ENCODE assay signal across 16 cellular contexts in genomic region chr19:52935434-52935833, GRCh38. TPM values are rescaled to one million over a fixed set of nuclear protein-coding genes. Genes with fewer than 3 reads are reported as not detected.
DNase-seq lines count a peak whose midpoint lies in the region; ATAC-seq, FAIRE-seq and TF ChIP-seq lines count a peak whose summit lies in the region.
"Had no signal": no experiment of that assay in that cellular context is flagged by ENCODE, and none has a peak within 500 bp of the region (broad histone marks: within the 10 kb centered on the region; RNA-seq: fewer than 3 reads in every experiment).

No MANE protein-coding gene starts in this region.

- H2AFZ ChIP-seq in OCI-LY3 (ENCODE audit: low read depth, low read length) = no peak overlapping the region
- H2AFZ ChIP-seq: GM23338 had no signal

- TF ChIP-seq POLR2A in upper lobe of left lung (IDR thresholded peaks at IDR 0.05) = no peak

- TF ChIP-seq CTCF in OCI-LY3 (IDR thresholded peaks at IDR 0.05; ENCODE audit: low read depth, low read length) = no peak
- TF ChIP-seq CTCF in epithelial cell of proximal tubule (conservative IDR thresholded peaks at IDR 0.05; ENCODE audit: low read depth, low read length) = no peak
- TF ChIP-seq CTCF in pancreas (IDR thresholded peaks at IDR 0.05) = no peak
- TF ChIP-seq CTCF in upper lobe of left lung (IDR thresholded peaks at IDR 0.05) = no peak

- peak in 3 of 4 donors; percentile 17 to 56 (median 23) for ATAC-seq in pancreas
- no peak for ATAC-seq in GM18502 (IDR thresholded peaks at IDR 0.05; ENCODE audit: poor library complexity, unreplicated experiment)
- ATAC-seq in upper lobe of left lung (ENCODE audit: low FRiP score in 2 of 2) = no peak
- no peak for ATAC-seq in GM19328 (IDR thresholded peaks at IDR 0.05; ENCODE audit: unreplicated experiment)
- ATAC-seq: GM23338 had no signal

- WGBS in pancreas, 2 donors = 85 to 89% methylated on average over 8 of the region's 8 CpGs
- WGBS in upper lobe of left lung, 2 donors = 84 to 85% methylated on average over 8 of the region's 8 CpGs

- peak; percentile 67 for DNase-seq in ELR (ENCODE audit: low read depth)
- DNase-seq in epithelial cell of proximal tubule (ENCODE audit: low read depth) = no peak
- no peak for DNase-seq in pancreas
- no peak for DNase-seq in activated CD8-positive, alpha-beta memory T cell treated with anti-CD3 and anti-CD28 coated beads, Interleukin-2, amount 50 U/mL, for 48 hours
- no peak for DNase-seq in upper lobe of left lung
- DNase-seq: activated CD4-positive, alpha-beta T cell treated with anti-CD3 and anti-CD28 coated beads, Interleukin-2, amount 50 U/mL, for 1 hour; activated gamma-delta T cell; mesendoderm; stimulated activated CD4-positive, alpha-beta T cell treated with anti-CD3 and anti-CD28 coated beads, Interleukin-4, amount 100 ng/mL, for 24 hours; stimulated activated naive CD4-positive, alpha-beta T cell had no signal

- H3K9me3 ChIP-seq in OCI-LY3 (ENCODE audit: insufficient read depth, low read length) (no peaks in the 10 kb centered on the region), pancreas (no peaks in the 10 kb centered on the region), upper lobe of left lung (peaks cover 0 to 8% (median 0%) of the 10 kb centered on the region in 4 donors)

- H3K79me2 ChIP-seq in OCI-LY3 (ENCODE audit: low read length) = peaks cover 85% of the 10 kb centered on the region

- H3K27ac ChIP-seq in OCI-LY3 (ENCODE audit: low read length) (peak overlapping the region; percentile 90), pancreas (peak overlapping the region in 3 of 4 donors; percentile 46 to 48 (median 48)), upper lobe of left lung (peak overlapping the region in 1 of 4 donors; percentile 42)
- H3K27ac ChIP-seq: BLaER1 had no signal

- H3K4me2 ChIP-seq in OCI-LY3 (ENCODE audit: low read length) = peak overlapping the region; percentile 60
- H3K4me2 ChIP-seq: BLaER1, GM23338 had no signal

- H4K20me1 ChIP-seq in OCI-LY3 (ENCODE audit: insufficient read depth, low read length) = no peaks in the 10 kb centered on the region
- H4K20me1 ChIP-seq: BLaER1 had no signal

- peaks cover 46% of the 10 kb centered on the region for H3K36me3 ChIP-seq in OCI-LY3 (replicated peaks; ENCODE audit: low read depth, low read length)
- H3K36me3 ChIP-seq in pancreas = no peaks in the 10 kb centered on the region
- peaks cover 0 to 4% (median 0%) of the 10 kb centered on the region in 4 donors for H3K36me3 ChIP-seq in upper lobe of left lung

- TF ChIP-seq EP300 in upper lobe of left lung (IDR thresholded peaks at IDR 0.05) = no peak

- H3K4me3 ChIP-seq in OCI-LY3 (ENCODE audit: low read length) (peak overlapping the region; percentile 33; the same call in 1 of the 2 replicates), epithelial cell of proximal tubule (ENCODE audit: low read depth, low read length) (peak overlapping the region; percentile 4), pancreas (no peak overlapping the region), upper lobe of left lung (no peak overlapping the region)
- H3K4me3 ChIP-seq: BLaER1, GM23338 had no signal

- peaks cover 49% of the 10 kb centered on the region for H3K4me1 ChIP-seq in OCI-LY3 (ENCODE audit: low read length)
- peaks cover 4 to 22% (median 19%) of the 10 kb centered on the region in 3 donors for H3K4me1 ChIP-seq in pancreas
- H3K4me1 ChIP-seq in upper lobe of left lung = peaks cover 0 to 9% (median 4%) of the 10 kb centered on the region in 4 donors

- H3K27me3 ChIP-seq in OCI-LY3 (ENCODE audit: low read depth, low read length) (no peaks in the 10 kb centered on the region), pancreas (no peaks in the 10 kb centered on the region), upper lobe of left lung (no peaks in the 10 kb centered on the region)
- H3K27me3 ChIP-seq: BLaER1 had no signal

- intact Hi-C loops in pancreas (cut with DNase I) = no loop called here

- H3K9ac ChIP-seq in OCI-LY3 (ENCODE audit: low read length) = peak overlapping the region; percentile 47
- H3K9ac ChIP-seq: BLaER1 had no signal

- no peak for FAIRE-seq in pancreas (lab: Jason Lieb, UNC)

RNA-seq across cellular contexts. Expression of gene ZNF888, which starts 12.2 kb away (rescaled TPM):
- 5.1 and 6.3 TPM in 2 replicates for total RNA-seq in epithelial cell of proximal tubule
- 10 to 100 TPM in 1 of 6 donors, 1 to 10 TPM in 5; 4.0 to 10.8 (median 4.8) TPM for total RNA-seq in pancreas
- polyA plus RNA-seq in pancreas = 10 to 100 TPM in 1 of 2 donors, 1 to 10 TPM in 1; 5.8 to 10.5 TPM
- 10 to 100 TPM in 2 of 6 donors, 1 to 10 TPM in 4; 3.2 to 13.6 (median 6.9) TPM for total RNA-seq in upper lobe of left lung

RNA-seq across cellular contexts. Expression of gene ZNF816, which starts 27.2 kb away (rescaled TPM):
- 2.5 and 4.2 TPM in 2 replicates for total RNA-seq in epithelial cell of proximal tubule
- total RNA-seq in pancreas = 10 to 100 TPM in 1 of 6 donors, 1 to 10 TPM in 5; 3.6 to 12.1 (median 5.7) TPM
- 1 to 10 TPM; 3.2 to 4.1 TPM for polyA plus RNA-seq in pancreas
- 10 to 100 TPM in 2 of 6 donors, 1 to 10 TPM in 4; 6.7 to 14.6 (median 8.8) TPM for total RNA-seq in upper lobe of left lung

RNA-seq across cellular contexts. Expression of gene ZNF320, which starts 38.0 kb away (rescaled TPM):
- total RNA-seq in epithelial cell of proximal tubule = 4.7 and 18.9 TPM in 2 replicates
- 10 to 100 TPM in 1 of 6 donors, 1 to 10 TPM in 5; 2.8 to 21.3 (median 6.4) TPM for total RNA-seq in pancreas
- 1 to 10 TPM; 3.6 to 7.3 TPM for polyA plus RNA-seq in pancreas
- 10 to 100 TPM in 3 of 6 donors, 1 to 10 TPM in 3; 3.6 to 41.9 (median 10.1) TPM for total RNA-seq in upper lobe of left lung
- total RNA-seq: G401 had no signal

Comparison
In these comparisons a context has a peak if more than half of its experiments do, and no peak if none do; other contexts are left out.
1. H3K4me3 ChIP-seq: peak in OCI-LY3 (single experiment) and epithelial cell of proximal tubule (single experiment); none in pancreas (0 of 4) and upper lobe of left lung (0 of 4).
2. ATAC-seq: peak in pancreas (3 of 4); none in GM18502 (single experiment), upper lobe of left lung (0 of 2) and GM19328 (single experiment).